Comparison of ENCODE assay signal across 8 cellular contexts in the genomic region with DNA sequence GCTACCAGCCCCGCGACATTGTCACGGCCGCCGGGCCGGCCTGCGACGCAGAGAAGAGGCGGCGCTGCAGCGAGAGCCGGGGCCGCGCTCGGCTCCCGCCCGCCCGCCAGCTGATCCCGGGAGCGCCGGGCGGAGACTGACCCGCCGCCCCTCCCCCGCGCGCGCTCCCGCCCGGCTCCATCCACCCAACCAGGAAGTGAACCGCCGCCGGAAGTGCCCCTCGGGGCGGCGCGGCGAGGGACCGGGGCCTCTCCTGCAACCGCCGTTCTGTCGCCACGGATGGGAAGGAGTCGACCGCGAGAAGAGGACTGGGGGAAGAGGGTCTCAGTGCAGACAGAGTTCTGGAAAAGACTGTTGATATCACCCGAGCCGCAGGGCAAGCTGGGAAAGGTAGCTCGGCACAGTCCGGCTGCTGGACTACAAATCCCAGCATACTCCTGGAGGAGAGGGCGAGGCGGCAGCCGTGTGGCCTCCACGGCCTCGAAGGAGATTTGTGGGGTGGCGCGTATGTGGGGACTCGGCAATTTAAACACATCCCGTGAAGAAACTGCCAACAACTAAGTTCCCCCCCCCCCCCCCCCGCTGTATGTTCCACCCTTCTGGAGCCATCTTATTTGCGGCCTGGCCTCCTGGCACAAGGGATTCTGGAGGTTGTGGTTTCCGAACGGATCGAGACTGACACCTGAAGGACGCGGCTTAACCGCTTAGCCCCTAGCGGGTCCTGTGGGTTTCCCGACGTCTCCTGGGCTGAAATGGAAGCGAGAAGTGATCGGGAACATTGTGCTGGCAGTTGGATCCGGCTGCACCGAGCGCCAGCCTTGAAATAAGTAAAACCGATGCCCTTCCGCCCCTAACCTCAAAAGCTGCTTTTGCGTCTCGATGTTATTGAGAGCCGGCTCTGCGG. TPM values are rescaled to one million over a fixed set of nuclear protein-coding genes. Genes with fewer than 3 reads are reported as not detected.
A peak's percentile ranks its signal among the peaks of the same experiment; 100 is the strongest.
DNase-seq lines count a peak whose midpoint lies in the region; ATAC-seq and TF ChIP-seq lines count a peak whose summit lies in the region.

AAK1 (minus strand) TSS at position 138 of the 904 bp plus-strand sequence. CDS start 699 bp downstream, outside the sequence.

- H3K36me3 ChIP-seq in BE2C (no peaks in the 10 kb centered on the region), left lung (no peaks in the 10 kb centered on the region)

- H3K27ac Mint-ChIP-seq in dendritic cell treated with granulocyte-macrophage colony-stimulating factor and Interleukin-4, amounts not matched to agents 40 ng/mL and 50 ng/mL, for 4 days = peak within 1 kb of the TSS; percentile 99

- H3K9me3 ChIP-seq in BE2C (no peaks in the 10 kb centered on the region), left lung (no peaks in the 10 kb centered on the region)

- DNase-seq in BE2C (peak; percentile 86), NCI-H748 treated with DMSO at 0.1 percent for 48 hours (lab: John Stamatoyannopoulos, UW) (peak; percentile 42), left lung (peak; percentile 93 to 96)
- DNase-seq in activated CD4-positive, alpha-beta T cell treated with anti-CD3 and anti-CD28 coated beads, Interleukin-2, amount 50 U/mL, for 1 hour = peak; percentile 73
- DNase-seq in stimulated activated CD4-positive, alpha-beta T cell treated with anti-CD3 and anti-CD28 coated beads, Interleukin-2, amount 100 ng/mL, for 4 hours (ENCODE audit: low read depth) = peak; percentile 71

- H3K4me3 Mint-ChIP-seq in dendritic cell treated with granulocyte-macrophage colony-stimulating factor and Interleukin-4, amounts not matched to agents 40 ng/mL and 50 ng/mL, for 4 days = peak within 1 kb of the TSS; percentile 93

- peak; percentile 43 for ATAC-seq in GM19351 (IDR thresholded peaks at IDR 0.05; ENCODE audit: unreplicated experiment)
- ATAC-seq in HG03520 (IDR thresholded peaks at IDR 0.05; ENCODE audit: unreplicated experiment) = peak; percentile 37
- peak; percentile 94 for ATAC-seq in left lung

- H3K9me3 Mint-ChIP-seq in dendritic cell treated with granulocyte-macrophage colony-stimulating factor and Interleukin-4, amounts not matched to agents 40 ng/mL and 50 ng/mL, for 4 days = no peaks in the 10 kb centered on the region

- peaks cover 54% of the 10 kb centered on the region for H3K4me1 Mint-ChIP-seq in dendritic cell treated with granulocyte-macrophage colony-stimulating factor and Interleukin-4, amounts not matched to agents 40 ng/mL and 50 ng/mL, for 4 days (ENCODE audit: low read depth)

- peaks cover 40% of the 10 kb centered on the region for H3K36me3 Mint-ChIP-seq in dendritic cell treated with granulocyte-macrophage colony-stimulating factor and Interleukin-4, amounts not matched to agents 40 ng/mL and 50 ng/mL, for 4 days (ENCODE audit: low read depth)

- H3K27me3 ChIP-seq in BE2C = no peaks in the 10 kb centered on the region
- H3K27me3 ChIP-seq in left lung = no peaks in the 10 kb centered on the region

- peak within 1 kb of the TSS; percentile 79 for H3K4me3 ChIP-seq in BE2C (ENCODE audit: low read depth, low read length)
- peak within 1 kb of the TSS; percentile 84 to 94 for H3K4me3 ChIP-seq in left lung

- peak within 1 kb of the TSS; percentile 99 for H3K27ac ChIP-seq in left lung

- H3K4me1 ChIP-seq in BE2C (no peaks in the 10 kb centered on the region), left lung (peaks cover 19 to 56% of the 10 kb centered on the region in 2 donors)

- no peaks in the 10 kb centered on the region for H3K27me3 Mint-ChIP-seq in dendritic cell treated with granulocyte-macrophage colony-stimulating factor and Interleukin-4, amounts not matched to agents 40 ng/mL and 50 ng/mL, for 4 days

- intact Hi-C loops in dendritic cell treated with granulocyte-macrophage colony-stimulating factor and Interleukin-4, amounts not matched to agents 40 ng/mL and 50 ng/mL, for 4 days (cut with micrococcal nuclease) = loop anchor here (1.0 to 5.0 kb wide), 5 partner anchors 36 to 183 kb away; partner anchors contain the start of gene GMCL1
- intact Hi-C loops in left lung (cut with DNase I) = no loop called here

- TF ChIP-seq CTCF in BE2C (IDR thresholded peaks at IDR 0.05; ENCODE audit: low read depth, low read length) (no peak), left lung (IDR thresholded peaks at IDR 0.05) (no peak)

RNA-seq across cellular contexts. Expression of gene AAK1, which starts in this region (rescaled TPM):
- 11.6 TPM for polyA plus RNA-seq in BE2C (2012; ENCODE audit: insufficient read depth, insufficient read length, low read depth)
- total RNA-seq in left lung = 10 to 100 TPM; 56.5 to 70.7 TPM

Comparison
In these comparisons a context has a peak if more than half of its experiments do, and no peak if none do; other contexts are left out.
1. Peak in every context shown above with its lines: DNase-seq, ATAC-seq, H3K4me3 ChIP-seq and H3K27ac ChIP-seq.
2. DNase-seq: peak in every context shown above with its lines; median percentile 94 in left lung; 86 in BE2C; 73 in activated CD4-positive, alpha-beta T cell treated with anti-CD3 and anti-CD28 coated beads, Interleukin-2, amount 50 U/mL, for 1 hour; 71 in stimulated activated CD4-positive, alpha-beta T cell treated with anti-CD3 and anti-CD28 coated beads, Interleukin-2, amount 100 ng/mL, for 4 hours; 42 in NCI-H748 treated with DMSO at 0.1 percent for 48 hours.
3. ATAC-seq: peak in every context shown above with its lines; median percentile 94 in left lung; 43 in GM19351; 37 in HG03520.